In the genomic region with DNA sequence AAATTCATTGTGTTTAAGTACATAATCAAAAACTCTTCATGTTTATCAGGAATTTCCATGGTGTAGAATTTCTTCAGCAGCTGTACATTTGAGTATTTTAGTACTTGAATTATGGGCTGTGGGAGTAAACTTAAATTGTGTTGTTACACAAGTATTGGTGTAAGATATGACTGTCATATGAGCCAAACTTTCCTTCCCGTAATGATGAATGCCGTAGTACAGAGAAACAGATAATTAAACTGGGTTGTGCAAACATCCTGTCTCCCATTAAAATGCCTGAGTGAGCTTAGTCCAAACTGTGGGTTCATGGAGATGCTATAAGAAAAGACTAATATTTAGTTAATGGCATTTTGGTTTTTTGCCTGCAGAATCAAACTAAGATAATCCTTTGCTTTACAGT, we compare ENCODE assay signal across 20 cellular contexts.
DNase-seq lines count a peak whose midpoint lies in the region; ATAC-seq and TF ChIP-seq lines count a peak whose summit lies in the region.
"Had no signal": no experiment of that assay in that cellular context is flagged by ENCODE, and none has a peak within 500 bp of the region (broad histone marks: within the 10 kb centered on the region; RNA-seq: fewer than 3 reads in every experiment).

No MANE protein-coding gene starts in this region.

- H3K4me1 ChIP-seq in HEK293 (ENCODE audit: control insufficient read depth, insufficient read depth, low read length) (peaks cover 4% of the 10 kb centered on the region; the same call in 1 of the 2 replicates), mesenchymal stem cell (ENCODE audit: control insufficient read depth, insufficient read depth, low read depth, low read length) (no peaks in the 10 kb centered on the region), lower lobe of right lung (no peaks in the 10 kb centered on the region)
- H3K4me1 ChIP-seq in CD4-positive, alpha-beta memory T cell (ENCODE audit: insufficient read depth, low read length) = no peaks in the 10 kb centered on the region
- H3K4me1 ChIP-seq: esophagus squamous epithelium had no signal

- no peak overlapping the region for H2AFZ ChIP-seq in mesenchymal stem cell (ENCODE audit: low read depth, low read length)

- CTCF ChIA-PET in HEK293 (lab: Yijun Ruan, JAX) = no interaction called here
- CTCF ChIA-PET in CD4-positive, alpha-beta memory T cell (lab: Charles Lee; ENCODE audit: partially characterized antibody) = no interaction called here

- H2BK5ac ChIP-seq in mesenchymal stem cell (ENCODE audit: low read depth, low read length, poor library complexity, severe bottlenecking) = no peak overlapping the region

- H3K4me3 Mint-ChIP-seq in CD4-positive, alpha-beta memory T cell = no peak overlapping the region
- H3K4me3 Mint-ChIP-seq: activated naive CD8-positive, alpha-beta T cell treated with anti-CD3 and anti-CD28 coated beads, Interleukin-2, amount 10 ng/mL, durations not matched to agents 7 days and 5 days; activated T-helper 1 cell treated with anti-CD3 and anti-CD28 coated beads, Interleukin-12 subunit alpha, Interleukin-12 subunit beta, Interleukin-2, Interleukin-4 antibody, amounts not matched to agents 30 ng/mL and 10 ng/mL and 1 ng/mL, durations not matched to agents 14 hours and 24 hours and 36 hours had no signal

- H3K4me3 ChIP-seq in HEK293 (ENCODE audit: low read depth, low read length) (no peak overlapping the region), mesenchymal stem cell (ENCODE audit: insufficient read depth in 1 of 2, low read depth in 1 of 2, low read length in 2 of 2) (no peak overlapping the region), coronary artery (no peak overlapping the region), lower lobe of right lung (no peak overlapping the region)
- no peak overlapping the region for H3K4me3 ChIP-seq in CD4-positive, alpha-beta memory T cell (ENCODE audit: low read length in 2 of 2)
- H3K4me3 ChIP-seq: esophagus squamous epithelium had no signal

- no peak overlapping the region for H3K9ac ChIP-seq in mesenchymal stem cell (ENCODE audit: low read length)

- no peaks in the 10 kb centered on the region for H3K36me3 Mint-ChIP-seq in CD4-positive, alpha-beta memory T cell
- H3K36me3 Mint-ChIP-seq: activated naive CD8-positive, alpha-beta T cell treated with anti-CD3 and anti-CD28 coated beads, Interleukin-2, amount 10 ng/mL, durations not matched to agents 7 days and 5 days had no signal

- intact Hi-C loops in lower lobe of right lung (cut with DNase I) = no loop called here
- intact Hi-C loops in CD4-positive, alpha-beta memory T cell (cut with micrococcal nuclease) = no loop called here

- 70% methylated on average over 2 of the region's 2 CpGs for WGBS in mesenchymal stem cell

- no peak overlapping the region for H3K27ac ChIP-seq in HEK293 (ENCODE audit: extremely low read depth, low read depth, low read length)
- no peak overlapping the region for H3K27ac ChIP-seq in mesenchymal stem cell (ENCODE audit: low read length, poor library complexity, severe bottlenecking)
- no peak overlapping the region for H3K27ac ChIP-seq in coronary artery
- H3K27ac ChIP-seq in lower lobe of right lung = no peak overlapping the region
- no peak overlapping the region for H3K27ac ChIP-seq in CD4-positive, alpha-beta memory T cell (ENCODE audit: low read depth, low read length)
- H3K27ac ChIP-seq: C4-2B, esophagus squamous epithelium, RWPE1, WERI-Rb-1 had no signal

- no peaks in the 10 kb centered on the region for H3K9me3 Mint-ChIP-seq in CD4-positive, alpha-beta memory T cell
- H3K9me3 Mint-ChIP-seq: activated naive CD8-positive, alpha-beta T cell treated with anti-CD3 and anti-CD28 coated beads, Interleukin-2, amount 10 ng/mL, durations not matched to agents 7 days and 5 days; activated T-helper 1 cell treated with anti-CD3 and anti-CD28 coated beads, Interleukin-12 subunit alpha, Interleukin-12 subunit beta, Interleukin-2, Interleukin-4 antibody, amounts not matched to agents 30 ng/mL and 10 ng/mL and 1 ng/mL, durations not matched to agents 14 hours and 24 hours and 36 hours had no signal

- DNase-seq in DMS153 (lab: John Stamatoyannopoulos, UW) (peak; percentile 73), SHP77 (lab: John Stamatoyannopoulos, UW) (peak; percentile 26 to 38), mesenchymal stem cell (peak; percentile 73), coronary artery (ENCODE audit: low spot score) (no peak), lower lobe of right lung (no peak)
- no peak for DNase-seq in CD4-positive, alpha-beta memory T cell
- DNase-seq: activated naive CD8-positive, alpha-beta T cell treated with anti-CD3 and anti-CD28 coated beads, Interleukin-2, amount 10 ng/mL, durations not matched to agents 7 days and 5 days; DND-41; esophagus squamous epithelium; KBM-7; left cardiac atrium; NCI-H1092; NCI-H774; occipital lobe; stimulated activated CD4-positive, alpha-beta T cell treated with anti-CD3 and anti-CD28 coated beads, Interleukin-4, amount 100 ng/mL, for 4 hours; WERI-Rb-1 had no signal

- no peak overlapping the region for H2BK120ac ChIP-seq in mesenchymal stem cell (ENCODE audit: low read depth, low read length)

- H3K18ac ChIP-seq in mesenchymal stem cell (ENCODE audit: low read depth in 1 of 2, low read length in 2 of 2) = no peak overlapping the region

- no peaks in the 10 kb centered on the region for H3K79me1 ChIP-seq in mesenchymal stem cell (replicated peaks; ENCODE audit: low read length, poor library complexity, severe bottlenecking)

- H3K14ac ChIP-seq in mesenchymal stem cell (ENCODE audit: low read length in 2 of 2) = no peak overlapping the region

- POLR2A ChIA-PET in HEK293 (lab: Yijun Ruan, JAX) = no interaction called here
- POLR2A ChIA-PET in CD4-positive, alpha-beta memory T cell (lab: Charles Lee; ENCODE audit: partially characterized antibody) = no interaction called here

- H3K36me3 ChIP-seq in HEK293 (ENCODE audit: control insufficient read depth in 2 of 2, insufficient read depth in 1 of 2, low read length in 2 of 2) (no peaks in the 10 kb centered on the region), mesenchymal stem cell (ENCODE audit: control insufficient read depth in 1 of 2, insufficient read depth in 2 of 2, low read depth in 1 of 2, low read length in 2 of 2) (no peaks in the 10 kb centered on the region), lower lobe of right lung (no peaks in the 10 kb centered on the region)
- H3K36me3 ChIP-seq in CD4-positive, alpha-beta memory T cell (ENCODE audit: insufficient read depth, low read length) = no peaks in the 10 kb centered on the region
- H3K36me3 ChIP-seq: esophagus squamous epithelium, WERI-Rb-1 had no signal

- H2AK5ac ChIP-seq in mesenchymal stem cell (ENCODE audit: low read length, severe bottlenecking) = no peak overlapping the region

- H4K91ac ChIP-seq in mesenchymal stem cell (ENCODE audit: low read length) = no peak overlapping the region

- no peak for ATAC-seq in lower lobe of right lung

- no peak overlapping the region for H2BK15ac ChIP-seq in mesenchymal stem cell (ENCODE audit: low read depth, poor library complexity, severe bottlenecking)

- H3K4me1 Mint-ChIP-seq in CD4-positive, alpha-beta memory T cell = no peaks in the 10 kb centered on the region
- H3K4me1 Mint-ChIP-seq: activated naive CD8-positive, alpha-beta T cell treated with anti-CD3 and anti-CD28 coated beads, Interleukin-2, amount 10 ng/mL, durations not matched to agents 7 days and 5 days had no signal

- H3K27me3 ChIP-seq in mesenchymal stem cell (ENCODE audit: control insufficient read depth in 1 of 2, insufficient read depth in 1 of 2, low read length in 2 of 2) (no peaks in the 10 kb centered on the region), lower lobe of right lung (ENCODE audit: low read depth) (no peaks in the 10 kb centered on the region)
- no peaks in the 10 kb centered on the region for H3K27me3 ChIP-seq in CD4-positive, alpha-beta memory T cell (ENCODE audit: insufficient read depth, low read length)
- H3K27me3 ChIP-seq: esophagus squamous epithelium had no signal

- no peak overlapping the region for H3K4ac ChIP-seq in mesenchymal stem cell (ENCODE audit: low read depth in 1 of 2, low read length in 2 of 2)

- H3K27me3 Mint-ChIP-seq in CD4-positive, alpha-beta memory T cell = peaks cover 5% of the 10 kb centered on the region in 2 donors

- no peak overlapping the region for H4K8ac ChIP-seq in mesenchymal stem cell (ENCODE audit: low read length)

- no peak overlapping the region for H2BK12ac ChIP-seq in mesenchymal stem cell (ENCODE audit: low read length in 2 of 2)

- no peak overlapping the region for H3K23ac ChIP-seq in mesenchymal stem cell (ENCODE audit: low read length in 2 of 2)

- H3K4me2 ChIP-seq in mesenchymal stem cell (ENCODE audit: low read length, poor library complexity, severe bottlenecking) = no peak overlapping the region

- H3K9me3 ChIP-seq in HEK293 (ENCODE audit: control insufficient read depth, insufficient read depth, low read depth, low read length) (no peaks in the 10 kb centered on the region), mesenchymal stem cell (ENCODE audit: control insufficient read depth, low read length) (no peaks in the 10 kb centered on the region), lower lobe of right lung (no peaks in the 10 kb centered on the region)
- H3K9me3 ChIP-seq in CD4-positive, alpha-beta memory T cell (ENCODE audit: control insufficient read depth in 1 of 2, low read length in 2 of 2) = no peaks in the 10 kb centered on the region
- H3K9me3 ChIP-seq: esophagus squamous epithelium had no signal

- H3K27ac Mint-ChIP-seq in CD4-positive, alpha-beta memory T cell = no peak overlapping the region
- H3K27ac Mint-ChIP-seq: activated naive CD8-positive, alpha-beta T cell treated with anti-CD3 and anti-CD28 coated beads, Interleukin-2, amount 10 ng/mL, durations not matched to agents 7 days and 5 days; activated T-helper 1 cell treated with anti-CD3 and anti-CD28 coated beads, Interleukin-12 subunit alpha, Interleukin-12 subunit beta, Interleukin-2, Interleukin-4 antibody, amounts not matched to agents 30 ng/mL and 10 ng/mL and 1 ng/mL, durations not matched to agents 14 hours and 24 hours and 36 hours had no signal

- TF ChIP-seq CTCF in HEK293 (tag by site-specific recombination; IDR thresholded peaks at IDR 0.05) (no peak), coronary artery (IDR thresholded peaks at IDR 0.05) (no peak), lower lobe of right lung (IDR thresholded peaks at IDR 0.05) (no peak)

TF ChIP-seq in HEK293, 187 proteins besides CTCF, POLR2A, EP300 and RAD21 (continues in another document):
- TF ChIP-seq MEIS1 (CRISPR knock-in tag; IDR thresholded peaks at IDR 0.05; ENCODE audit: borderline replicate concordance) = no peak

Comparison
In these comparisons a context has a peak if more than half of its experiments do, and no peak if none do; other contexts are left out.
1. DNase-seq: peak in DMS153 (single experiment), SHP77 (2 of 2) and mesenchymal stem cell (single experiment); none in coronary artery (single experiment), lower lobe of right lung (single experiment) and CD4-positive, alpha-beta memory T cell (0 of 5).